Comparison of ENCODE assay signal across 1 cellular context in the genomic region with DNA sequence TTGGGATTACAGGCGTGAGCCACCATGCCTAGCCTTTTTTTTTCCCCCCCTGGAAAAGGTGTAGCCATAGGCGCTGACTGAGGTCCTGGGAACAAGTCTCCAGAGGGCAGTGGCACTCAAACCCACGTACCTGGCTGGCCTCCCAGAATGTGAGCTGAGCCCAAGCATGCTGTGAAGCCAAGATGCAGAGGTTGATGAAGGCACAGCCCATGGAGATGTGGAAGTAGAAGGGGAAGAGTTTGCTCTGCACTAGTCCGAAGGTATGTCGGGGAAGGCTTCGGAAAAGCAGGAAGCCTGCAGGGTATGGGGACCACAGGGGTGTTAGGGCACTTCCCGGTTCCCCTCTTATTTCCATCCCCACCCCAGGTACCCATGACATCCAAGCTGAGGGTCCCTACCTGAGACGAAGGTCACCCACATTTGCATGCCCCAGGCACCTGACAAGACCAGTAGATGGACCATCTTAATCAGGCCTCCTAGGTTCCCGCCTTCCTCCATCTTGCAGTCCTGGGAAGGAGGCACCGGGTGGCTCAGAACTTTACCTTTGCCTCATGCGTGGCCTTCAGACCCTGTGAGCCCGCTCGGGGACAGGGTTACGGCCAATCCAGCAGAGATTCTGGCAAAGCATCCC.
TF ChIP-seq lines count a peak whose summit lies in the region.

No MANE protein-coding gene starts in this region.

TF ChIP-seq in GM12878, 131 proteins besides CTCF, POLR2A, EP300 and RAD21:
- TF ChIP-seq NBN (IDR thresholded peaks at IDR 0.05) (no peak), GABPA (IDR thresholded peaks at IDR 0.05; ENCODE audit: low read depth) (no peak), YY1 (IDR thresholded peaks at IDR 0.05; ENCODE audit: low read depth, low read length) (0 out of 2 replicates have a peak, but pooled peaks have one; percentile 11), SPI1 (IDR thresholded peaks at IDR 0.05; ENCODE audit: borderline replicate concordance, insufficient read depth, low read depth, low read length) (0 out of 2 replicates have a peak, but pooled peaks have one; percentile 13), IKZF1 (conservative IDR thresholded peaks at IDR 0.05) (0 out of 2 replicates have a peak, but pooled peaks have one; percentile 11), SREBF2 (IDR thresholded peaks at IDR 0.05; ENCODE audit: low read length) (no peak), NR2F1 (conservative IDR thresholded peaks at IDR 0.05) (no peak)
- TF ChIP-seq, protein P1, sequence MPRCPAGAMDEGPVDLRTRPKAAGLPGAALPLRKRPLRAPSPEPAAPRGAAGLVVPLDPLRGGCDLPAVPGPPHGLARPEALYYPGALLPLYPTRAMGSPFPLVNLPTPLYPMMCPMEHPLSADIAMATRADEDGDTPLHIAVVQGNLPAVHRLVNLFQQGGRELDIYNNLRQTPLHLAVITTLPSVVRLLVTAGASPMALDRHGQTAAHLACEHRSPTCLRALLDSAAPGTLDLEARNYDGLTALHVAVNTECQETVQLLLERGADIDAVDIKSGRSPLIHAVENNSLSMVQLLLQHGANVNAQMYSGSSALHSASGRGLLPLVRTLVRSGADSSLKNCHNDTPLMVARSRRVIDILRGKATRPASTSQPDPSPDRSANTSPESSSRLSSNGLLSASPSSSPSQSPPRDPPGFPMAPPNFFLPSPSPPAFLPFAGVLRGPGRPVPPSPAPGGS (IDR thresholded peaks at IDR 0.05; ENCODE audit: borderline replicate concordance, insufficient read depth, low read depth, low read length, poor library complexity, severe bottlenecking) = no peak
- TF ChIP-seq, protein P2, sequence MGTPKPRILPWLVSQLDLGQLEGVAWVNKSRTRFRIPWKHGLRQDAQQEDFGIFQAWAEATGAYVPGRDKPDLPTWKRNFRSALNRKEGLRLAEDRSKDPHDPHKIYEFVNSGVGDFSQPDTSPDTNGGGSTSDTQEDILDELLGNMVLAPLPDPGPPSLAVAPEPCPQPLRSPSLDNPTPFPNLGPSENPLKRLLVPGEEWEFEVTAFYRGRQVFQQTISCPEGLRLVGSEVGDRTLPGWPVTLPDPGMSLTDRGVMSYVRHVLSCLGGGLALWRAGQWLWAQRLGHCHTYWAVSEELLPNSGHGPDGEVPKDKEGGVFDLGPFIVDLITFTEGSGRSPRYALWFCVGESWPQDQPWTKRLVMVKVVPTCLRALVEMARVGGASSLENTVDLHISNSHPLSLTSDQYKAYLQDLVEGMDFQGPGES (IDR thresholded peaks at IDR 0.05) = no peak
